In the genomic region with DNA sequence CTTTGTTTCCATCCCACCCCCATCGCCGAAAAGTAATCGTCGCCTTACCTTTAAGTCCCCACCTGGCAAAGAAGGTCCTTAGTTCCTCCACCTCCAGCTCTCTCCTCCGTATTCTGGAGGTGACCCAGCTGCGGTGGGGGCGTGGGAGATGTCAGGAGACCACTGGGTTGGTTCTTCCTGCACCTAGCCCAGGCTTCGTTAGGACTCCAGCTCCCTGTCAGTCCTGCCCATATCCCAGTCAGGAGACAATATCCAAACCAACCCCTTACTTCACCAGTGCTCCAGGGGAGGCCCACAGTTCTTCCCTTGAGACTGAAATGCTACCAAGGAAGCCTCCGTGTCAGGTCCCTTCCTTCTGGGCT, we compare ENCODE assay signal across 11 cellular contexts. TPM values are rescaled to one million over a fixed set of nuclear protein-coding genes. Genes with fewer than 3 reads are reported as not detected.
DNase-seq lines count a peak whose midpoint lies in the region; ATAC-seq and TF ChIP-seq lines count a peak whose summit lies in the region.
"Had no signal": no experiment of that assay in that cellular context is flagged by ENCODE, and none has a peak within 500 bp of the region (broad histone marks: within the 10 kb centered on the region; RNA-seq: fewer than 3 reads in every experiment).

No MANE protein-coding gene starts in this region.

- H3K4me1 ChIP-seq in Panc1 (ENCODE audit: control insufficient read depth, insufficient read depth, low read length), result peaks cover 48% of the 10 kb centered on the region
- H3K4me1 ChIP-seq in esophagus squamous epithelium, result peaks cover 56 to 100% (median 66%) of the 10 kb centered on the region in 3 donors
- H3K4me1 ChIP-seq in psoas muscle, result peaks cover 39% of the 10 kb centered on the region

- TF ChIP-seq CTCF in BJ (IDR thresholded peaks at IDR 0.05; ENCODE audit: insufficient read depth, low read depth, low read length) (no peak), Panc1 (IDR thresholded peaks at IDR 0.05) (no peak), esophagus squamous epithelium (IDR thresholded peaks at IDR 0.05) (no peak), psoas muscle (IDR thresholded peaks at IDR 0.05) (no peak)

- H3K27me3 ChIP-seq in BJ (ENCODE audit: control insufficient read depth, insufficient read depth, low read length) (no peaks in the 10 kb centered on the region), Panc1 (ENCODE audit: control insufficient read depth, insufficient read depth, low read length) (no peaks in the 10 kb centered on the region), esophagus squamous epithelium (no peaks in the 10 kb centered on the region), psoas muscle (ENCODE audit: insufficient read depth in 3 of 3, low read length in 2 of 3) (no peaks in the 10 kb centered on the region)

- H3K27ac ChIP-seq in Panc1 (ENCODE audit: low read length), result no peak overlapping the region
- H3K27ac ChIP-seq in esophagus squamous epithelium, result peak overlapping the region; percentile 96 to 99 (median 97)
- H3K27ac ChIP-seq in psoas muscle, result peak overlapping the region; percentile 92

- ATAC-seq in Panc1, result no peak
- no peak for ATAC-seq in psoas muscle
- no peak for ATAC-seq in HG02571 (IDR thresholded peaks at IDR 0.05; ENCODE audit: unreplicated experiment)
- ATAC-seq in GM19351 (IDR thresholded peaks at IDR 0.05; ENCODE audit: unreplicated experiment), result no peak
- ATAC-seq in GM18519 (IDR thresholded peaks at IDR 0.05; ENCODE audit: low FRiP score, unreplicated experiment), result no peak

- CTCF ChIA-PET in BJ (lab: Yijun Ruan, JAX) (interaction anchor here (1.7 to 19.2 kb wide), 6 partner anchors 8 to 281 kb away, joined by 4 to 346 read pairs (median 11); a partner anchor contains a TSS), Panc1 (lab: Charles Lee) (interaction anchor here (0.6 to 2.0 kb wide), 2 partner anchors 28 to 566 kb away, joined by 4 to 13 read pairs; no protein-coding TSS in a partner anchor)

- H3K9me3 ChIP-seq in Panc1 (ENCODE audit: control insufficient read depth, insufficient read depth, low read depth, low read length), result no peaks in the 10 kb centered on the region
- H3K9me3 ChIP-seq in esophagus squamous epithelium, result no peaks in the 10 kb centered on the region
- H3K9me3 ChIP-seq in psoas muscle, result no peaks in the 10 kb centered on the region

- DNase-seq in BJ (ENCODE audit: low read depth), result no peak
- DNase-seq in Panc1 (ENCODE audit: low read depth, low spot score), result no peak
- DNase-seq in esophagus squamous epithelium (lab: John Stamatoyannopoulos, UW), result no peak
- DNase-seq in psoas muscle, result no peak
- DNase-seq in CD1c-positive myeloid dendritic cell (ENCODE audit: extremely low spot score), result no peak
- DNase-seq: activated CD4-positive, CD25-positive, alpha-beta regulatory T cell treated with anti-CD3 and anti-CD28 coated beads, Interleukin-2, amount 50 U/mL, for 72 hours; kidney glomerular epithelial cell; MM.1S had no signal

- intact Hi-C loops in Panc1 (cut with micrococcal nuclease; ENCODE audit: unreplicated experiment), result no loop called here
- intact Hi-C loops in esophagus squamous epithelium (cut with DNase I), result no loop called here
- intact Hi-C loops in psoas muscle (cut with DNase I), result no loop called here

- WGBS in esophagus squamous epithelium, 2 donors, result 24 to 27% methylated on average over 4 to 7 of the region's 9 CpGs
- 28 to 47% (median 42%) methylated on average over 9 of the region's 9 CpGs for WGBS in psoas muscle, 3 donors

- H3K4me3 ChIP-seq in BJ (ENCODE audit: low read depth, low read length) (peak overlapping the region; percentile 74), Panc1 (ENCODE audit: low read depth in 2 of 2, low read length in 2 of 2) (peak overlapping the region; percentile 28 to 77), esophagus squamous epithelium (peak overlapping the region; percentile 49 to 75 (median 63)), psoas muscle (peak overlapping the region; percentile 71)

- H3K36me3 ChIP-seq in BJ (ENCODE audit: control insufficient read depth, insufficient read depth, low read length) (no peaks in the 10 kb centered on the region), Panc1 (ENCODE audit: control insufficient read depth, insufficient read depth, low read length) (no peaks in the 10 kb centered on the region; the same call in 1 of the 2 replicates), esophagus squamous epithelium (no peaks in the 10 kb centered on the region), psoas muscle (ENCODE audit: insufficient read depth in 1 of 2, low read depth in 1 of 2) (no peaks in the 10 kb centered on the region)

- in situ Hi-C loops in Panc1 (cut with HindIII; ENCODE audit: low pct_unique_long_range_greater_than_20kb, low sequenced_read_pairs), result no loop called here

- no peak for TF ChIP-seq POLR2A in esophagus squamous epithelium (IDR thresholded peaks at IDR 0.05)

- POLR2A ChIA-PET in BJ (lab: Charles Lee) (interaction anchor here (0.6 to 1.1 kb wide), 2 partner anchors 10 to 119 kb away, joined by 3 to 4 read pairs; a partner anchor contains a TSS), Panc1 (lab: Charles Lee) (interaction anchor here (0.6 kb wide), 2 partner anchors 13 to 229 kb away, joined by 3 to 5 read pairs; no protein-coding TSS in a partner anchor)

- BruUV-seq in Panc1 (replicated peaks; lab: Mats Ljungman, UMichigan), result no TSS peak

RNA-seq across cellular contexts. Expression of a gene that starts 0.7 kb away (rescaled TPM):
- 42.1 and 64.4 TPM in 2 replicates for polyA plus RNA-seq in BJ (2011; rRNA removed)
- 4.7 and 11.9 TPM in 2 replicates for polyA minus RNA-seq in BJ (2011; rRNA and poly(A)+ RNA removed)
- 14.8 TPM for total RNA-seq in Panc1 (2021; ENCODE audit: unreplicated experiment)
- 26.4 TPM for polyA plus RNA-seq in Panc1 (2012; ENCODE audit: insufficient read length)
- total RNA-seq in esophagus squamous epithelium, result 10 to 100 TPM; 23.8 to 74.4 (median 47.4) TPM
- 10 to 100 TPM; 19.1 to 37.8 (median 26.7) TPM for total RNA-seq in psoas muscle
- 10 to 100 TPM; 34.9 to 69.5 (median 42.5) TPM for polyA plus RNA-seq in psoas muscle

RNA-seq across cellular contexts. Expression of a gene that starts 10.6 kb away (rescaled TPM):
- 6.3 and 9.7 TPM in 2 replicates for polyA plus RNA-seq in BJ (2011; rRNA removed)
- polyA minus RNA-seq in BJ (2011; rRNA and poly(A)+ RNA removed), result 2.8 and 8.0 TPM in 2 replicates
- 5.2 TPM for total RNA-seq in Panc1 (2021; ENCODE audit: unreplicated experiment)
- 10.0 TPM for polyA plus RNA-seq in Panc1 (2012; ENCODE audit: insufficient read length)
- total RNA-seq in esophagus squamous epithelium, result 10 to 100 TPM in 2 of 4 donors, 1 to 10 TPM in 2; 5.3 to 32.4 (median 11.4) TPM
- total RNA-seq in psoas muscle, result 10 to 100 TPM in 1 of 4 donors, 1 to 10 TPM in 3; 5.8 to 11.9 (median 9.0) TPM
- 10 to 100 TPM; 11.0 to 21.3 (median 14.8) TPM for polyA plus RNA-seq in psoas muscle

RNA-seq across cellular contexts. Expression of a gene that starts 11.6 kb away (rescaled TPM):
- polyA plus RNA-seq in BJ (2011; rRNA removed) (1.9 and 2.7 TPM in 2 replicates), psoas muscle (10 to 100 TPM; 12.0 to 15.4 (median 15.2) TPM)
- 1.7 and 1.9 TPM in 2 replicates for polyA minus RNA-seq in BJ (2011; rRNA and poly(A)+ RNA removed)
- total RNA-seq in Panc1 (2021; ENCODE audit: unreplicated experiment) (1.0 TPM), esophagus squamous epithelium (10 to 100 TPM in 2 of 4 donors, 1 to 10 TPM in 2; 3.4 to 18.1 (median 11.0) TPM), psoas muscle (10 to 100 TPM; 16.4 to 29.0 (median 21.3) TPM)
- polyA plus RNA-seq in Panc1 (2012; ENCODE audit: insufficient read length), result 1.1 TPM

RNA-seq across cellular contexts. Expression of a gene that starts 51.1 kb away (rescaled TPM):
- polyA plus RNA-seq in BJ (2011; rRNA removed) (not detected in 2 replicates), psoas muscle (under 1 TPM in 1 of 3 donors, not detected in 2; 0.82 TPM)
- polyA minus RNA-seq in BJ (2011; rRNA and poly(A)+ RNA removed), result not detected in 2 replicates
- total RNA-seq in Panc1 (2021; ENCODE audit: unreplicated experiment) (not detected), esophagus squamous epithelium (100 to 1,000 TPM in 2 of 4 donors, 10 to 100 TPM in 2; 57.1 to 371 (median 225) TPM), psoas muscle (not detected)
- not detected for polyA plus RNA-seq in Panc1 (2012; ENCODE audit: insufficient read length)
